In genomic region chr10:102121739-102122372, GRCh38 we compare ENCODE assay signal across 8 cellular contexts. TPM values are rescaled to one million over a fixed set of nuclear protein-coding genes. Genes with fewer than 3 reads are reported as not detected.
A peak's percentile ranks its signal among the peaks of the same experiment; 100 is the strongest.
DNase-seq lines count a peak whose midpoint lies in the region; ATAC-seq, FAIRE-seq and TF ChIP-seq lines count a peak whose summit lies in the region.

No MANE protein-coding gene starts in this region.

- in situ Hi-C loops in IMR-90 (cut with MboI; ENCODE audit: low sequenced_read_pairs) = no loop called here

- FAIRE-seq in A549 (lab: Jason Lieb, UNC) = no peak

- no TSS peak for BruUV-seq in IMR-90 (replicated peaks; lab: Mats Ljungman, UMichigan)

- DNase-seq in A549 (ENCODE audit: low read depth in 1 of 2, low spot score in 1 of 2) = no peak
- peak; percentile 69 for DNase-seq in IMR-90
- DNase-seq in mucosa of gallbladder (ENCODE audit: low spot score) = peak; percentile 30
- DNase-seq in AML-193 (lab: John Stamatoyannopoulos, UW) = no peak
- DNase-seq in GM03348 (ENCODE audit: low spot score) = no peak
- DNase-seq in D341Med (ENCODE audit: low spot score) = no peak

- H2AFZ ChIP-seq in IMR-90 (replicated peaks; ENCODE audit: low read length, poor library complexity) = peak overlapping the region; percentile 94

- H3K27me3 ChIP-seq in IMR-90 (ENCODE audit: control insufficient read depth, insufficient read depth, low read length) = no peaks in the 10 kb centered on the region

- TF ChIP-seq POLR2A in A549 (IDR thresholded peaks at IDR 0.05; ENCODE audit: low read length) (no peak), IMR-90 (IDR thresholded peaks at IDR 0.05; ENCODE audit: low read depth, low read length) (no peak)

- CTCF ChIA-PET in A549 (lab: Yijun Ruan, JAX) (interaction anchor here (0.6 to 3.9 kb wide), 7 partner anchors 10 to 462 kb away, joined by 3 to 45 read pairs (median 4); partner anchors contain the start of gene PPRC1), IMR-90 (lab: Yijun Ruan, JAX) (interaction anchor here (2.0 kb wide), 1 partner anchor 10 kb away, joined by 10 read pairs; the partner anchor contains the start of gene PPRC1)

- H2BK15ac ChIP-seq in IMR-90 (ENCODE audit: low read depth, low read length) = peak overlapping the region; percentile 88; the same call in 2 of the 3 replicates

- H3K4ac ChIP-seq in IMR-90 (ENCODE audit: low read depth, low read length) = peak overlapping the region; percentile 93

- peak overlapping the region; percentile 62 for H3K56ac ChIP-seq in IMR-90 (ENCODE audit: extremely low read depth, insufficient read depth, low read length)

- H4K91ac ChIP-seq in IMR-90 (ENCODE audit: insufficient read depth, low read depth, low read length) = peak overlapping the region; percentile 94

- no peak for TF ChIP-seq EP300 in A549 (IDR thresholded peaks at IDR 0.05)

- peak overlapping the region; percentile 65 for H3K9ac ChIP-seq in IMR-90 (ENCODE audit: low read depth, low read length)

- no peak overlapping the region for H3K27ac ChIP-seq in A549
- H3K27ac ChIP-seq in IMR-90 (ENCODE audit: insufficient read depth, low read length) = peak overlapping the region; percentile 91
- H3K27ac ChIP-seq in cingulate gyrus (ENCODE audit: low read depth, low read length) = peak overlapping the region; percentile 98

- intact Hi-C loops in IMR-90 (cut with micrococcal nuclease) = loop anchor here (2.0 kb wide), 1 partner anchor 31 kb away; the partner anchor contains the start of gene NOLC1

- H3K23ac ChIP-seq in IMR-90 (ENCODE audit: low read depth, low read length) = peak overlapping the region; percentile 86

- POLR2A ChIA-PET in A549 (lab: Yijun Ruan, JAX) = no interaction called here
- POLR2A ChIA-PET in IMR-90 (lab: Charles Lee; ENCODE audit: unreplicated experiment) = interaction anchor here (0.6 kb wide), 1 partner anchor 448 kb away, joined by 4 read pairs; no protein-coding TSS in a partner anchor

- H3K4me1 ChIP-seq in A549 (peaks cover 38% of the 10 kb centered on the region), IMR-90 (ENCODE audit: control insufficient read depth, insufficient read depth, low read length) (peaks cover 24% of the 10 kb centered on the region)

- peak overlapping the region; percentile 94 for H2BK120ac ChIP-seq in IMR-90 (ENCODE audit: low read depth, low read length)

- H3K79me1 ChIP-seq in IMR-90 (ENCODE audit: low read depth in 1 of 2, low read length in 2 of 2) = peaks cover 7 to 49% of the 10 kb centered on the region in 2 experiments; a peak in 2 of 4 replicates

- TF ChIP-seq RAD21 in A549 (conservative IDR thresholded peaks at IDR 0.05 in 1 of 2, IDR thresholded peaks at IDR 0.05 in 1 of 2) (no peak), IMR-90 (IDR thresholded peaks at IDR 0.05; ENCODE audit: low read length) (no peak)

- H3K18ac ChIP-seq in IMR-90 (ENCODE audit: low read depth, low read length) = peak overlapping the region; percentile 90

- peak overlapping the region; percentile 85 for H3K14ac ChIP-seq in IMR-90 (replicated peaks; ENCODE audit: low read depth, low read length)

- H2AK5ac ChIP-seq in IMR-90 (ENCODE audit: low read depth, low read length) = peak overlapping the region; percentile 90

- peak overlapping the region; percentile 91 for H2BK20ac ChIP-seq in IMR-90 (ENCODE audit: low read depth, low read length)

- H4K20me1 ChIP-seq in IMR-90 (ENCODE audit: insufficient read depth, low read length) = peaks cover 14% of the 10 kb centered on the region

- peak overlapping the region; percentile 87 for H2BK5ac ChIP-seq in IMR-90 (ENCODE audit: low read depth, low read length, poor library complexity, severe bottlenecking)

- H4K5ac ChIP-seq in IMR-90 (ENCODE audit: low read depth, low read length) = peak overlapping the region; percentile 94

- H3K9me1 ChIP-seq in IMR-90 (ENCODE audit: insufficient read depth, low read length) = peaks cover 20% of the 10 kb centered on the region

- H3K4me3 ChIP-seq in A549 (no peak overlapping the region), IMR-90 (ENCODE audit: insufficient read depth, low read depth, low read length) (peak overlapping the region; percentile 89)

- no peaks in the 10 kb centered on the region for H3K36me3 ChIP-seq in IMR-90 (ENCODE audit: control insufficient read depth, insufficient read depth, low read length)

- ATAC-seq in A549 (no peak), IMR-90 (ENCODE audit: low read depth) (peak; percentile 3), GM21786 (IDR thresholded peaks at IDR 0.05; ENCODE audit: unreplicated experiment) (no peak)

- H2AK9ac ChIP-seq in IMR-90 (replicated peaks; ENCODE audit: low read depth, low read length, poor library complexity) = peak overlapping the region; percentile 97

- dilution Hi-C loops in IMR-90 (cut with HindIII; ENCODE audit: low sequenced_read_pairs, unreplicated experiment) = no loop called here

- H3K4me2 ChIP-seq in A549 (peak overlapping the region; percentile 97; the same call in 2 of the 3 replicates), IMR-90 (ENCODE audit: low read depth, low read length) (peak overlapping the region; percentile 78)

- H3K9me3 ChIP-seq in A549 (no peaks in the 10 kb centered on the region), IMR-90 (ENCODE audit: control insufficient read depth, insufficient read depth, low read length) (no peaks in the 10 kb centered on the region)

- 83% methylated on average over 6 of the region's 6 CpGs for WGBS in A549 (ENCODE audit: missing lambda C conversion rate)
- WGBS in IMR-90 (ENCODE audit: extremely low coverage in 2 of 2, insufficient read length in 1 of 2), 2 experiments = no CpG with 5 or more reads among the region's 6 CpGs

- no peak for TF ChIP-seq CTCF in A549 (IDR thresholded peaks at IDR 0.05)
- TF ChIP-seq CTCF in IMR-90 (conservative IDR thresholded peaks at IDR 0.05; ENCODE audit: low read depth, low read length) = peak; percentile 41

- peak overlapping the region; percentile 53 to 91 for H4K8ac ChIP-seq in IMR-90 (ENCODE audit: low read depth in 2 of 2, low read length in 2 of 2)

TF ChIP-seq in A549, 52 proteins besides CTCF, POLR2A, EP300 and RAD21 (continues in another document):
- TF ChIP-seq MAFK (IDR thresholded peaks at IDR 0.05; ENCODE audit: partially characterized antibody) (peak; percentile 35), KDM5A (IDR thresholded peaks at IDR 0.05) (no peak), GATA3 (IDR thresholded peaks at IDR 0.05; ENCODE audit: borderline replicate concordance) (no peak), TP53 (CRISPR knock-in tag; IDR thresholded peaks at IDR 0.05) (no peak)

TF ChIP-seq in IMR-90, 13 proteins besides CTCF, POLR2A, EP300 and RAD21 (continues in another document):
- TF ChIP-seq RCOR1 (IDR thresholded peaks at IDR 0.05; ENCODE audit: insufficient replicate concordance, low read length) (no peak), FOS (IDR thresholded peaks at IDR 0.05; ENCODE audit: low read depth, low read length) (no peak), RFX5 (IDR thresholded peaks at IDR 0.05; ENCODE audit: low read depth, low read length) (no peak)

RNA-seq across cellular contexts. Expression of gene LDB1, which starts 1.7 kb away (rescaled TPM):
- polyA plus RNA-seq in A549 (2011; rRNA removed) (47.0 and 47.5 TPM in 2 replicates), A549 (2017; fragmentation: RNase III; extraction: RNeasy Plus Mini Kit Qiagen cat#74134 plus additional on column Dnase treatment) (33.3 to 37.3 TPM (median 37.2 TPM) in 3 replicates), IMR-90 (2012; rRNA removed) (92.4 and 100 TPM in 2 replicates)
- polyA plus RNA-seq in A549 (2012; cell fraction: cytosol; rRNA removed) = 47.6 and 55.4 TPM in 2 replicates
- 145 and 151 TPM in 2 replicates for polyA plus RNA-seq in A549 (2012; cell fraction: nucleus; rRNA removed)
- 63.4 and 69.4 TPM in 2 replicates for polyA minus RNA-seq in A549 (2011; rRNA and poly(A)+ RNA removed)
- total RNA-seq in IMR-90 (2012; rRNA removed) (45.3 and 47.9 TPM in 2 replicates), mucosa of gallbladder (77.8 TPM)
- polyA plus RNA-seq in IMR-90 (2012; cell fraction: cytosol; rRNA removed) = 40.2 and 67.9 TPM in 2 replicates
- polyA plus RNA-seq in IMR-90 (2012; cell fraction: nucleus; rRNA removed; ENCODE audit: low replicate concordance) = 464 and 468 TPM in 2 replicates

RNA-seq across cellular contexts. Expression of gene PPRC1, which starts 11.0 kb away (rescaled TPM):
- polyA plus RNA-seq in A549 (2011; rRNA removed) (27.0 and 34.1 TPM in 2 replicates), A549 (2017; fragmentation: RNase III; extraction: RNeasy Plus Mini Kit Qiagen cat#74134 plus additional on column Dnase treatment) (43.9 to 49.1 TPM (median 44.1 TPM) in 3 replicates), IMR-90 (2012; rRNA removed) (38.7 and 40.7 TPM in 2 replicates)
- polyA plus RNA-seq in A549 (2012; cell fraction: cytosol; rRNA removed) = 42.6 and 53.3 TPM in 2 replicates
- 149 and 152 TPM in 2 replicates for polyA plus RNA-seq in A549 (2012; cell fraction: nucleus; rRNA removed)
- polyA minus RNA-seq in A549 (2011; rRNA and poly(A)+ RNA removed) = 59.6 and 71.3 TPM in 2 replicates
- total RNA-seq in IMR-90 (2012; rRNA removed) (11.4 and 11.8 TPM in 2 replicates), mucosa of gallbladder (20.8 TPM)
- 20.9 and 23.5 TPM in 2 replicates for polyA plus RNA-seq in IMR-90 (2012; cell fraction: cytosol; rRNA removed)
- polyA plus RNA-seq in IMR-90 (2012; cell fraction: nucleus; rRNA removed; ENCODE audit: low replicate concordance) = 117 and 123 TPM in 2 replicates

RNA-seq across cellular contexts. Expression of gene NOLC1, which starts 30.3 kb away (rescaled TPM):
- polyA plus RNA-seq in A549 (2011; rRNA removed) (128 and 188 TPM in 2 replicates), A549 (2017; fragmentation: RNase III; extraction: RNeasy Plus Mini Kit Qiagen cat#74134 plus additional on column Dnase treatment) (123 to 155 TPM (median 129 TPM) in 3 replicates), IMR-90 (2012; rRNA removed) (53.5 and 55.3 TPM in 2 replicates)
- 98.0 and 113 TPM in 2 replicates for polyA plus RNA-seq in A549 (2012; cell fraction: cytosol; rRNA removed)
- polyA plus RNA-seq in A549 (2012; cell fraction: nucleus; rRNA removed) = 76.9 and 103 TPM in 2 replicates
- polyA minus RNA-seq in A549 (2011; rRNA and poly(A)+ RNA removed) = 65.4 and 65.9 TPM in 2 replicates
- total RNA-seq in IMR-90 (2012; rRNA removed) (43.2 and 60.5 TPM in 2 replicates), mucosa of gallbladder (37.8 TPM)
- polyA plus RNA-seq in IMR-90 (2012; cell fraction: cytosol; rRNA removed) = 17.2 and 29.5 TPM in 2 replicates
- polyA plus RNA-seq in IMR-90 (2012; cell fraction: nucleus; rRNA removed; ENCODE audit: low replicate concordance) = 25.5 and 102 TPM in 2 replicates

RNA-seq across cellular contexts. Expression of gene HPS6, which starts 56.7 kb away (rescaled TPM):
- polyA plus RNA-seq in A549 (2011; rRNA removed) = 5.6 and 7.6 TPM in 2 replicates
- 6.6 and 10.0 TPM in 2 replicates for polyA plus RNA-seq in A549 (2012; cell fraction: cytosol; rRNA removed)
- 11.4 and 12.5 TPM in 2 replicates for polyA plus RNA-seq in A549 (2012; cell fraction: nucleus; rRNA removed)
- polyA plus RNA-seq in A549 (2017; fragmentation: RNase III; extraction: RNeasy Plus Mini Kit Qiagen cat#74134 plus additional on column Dnase treatment) = 13.0 to 16.7 TPM (median 15.3 TPM) in 3 replicates
- polyA minus RNA-seq in A549 (2011; rRNA and poly(A)+ RNA removed) = 12.1 and 15.2 TPM in 2 replicates
- total RNA-seq in IMR-90 (2012; rRNA removed) = 21.9 and 23.1 TPM in 2 replicates
- polyA plus RNA-seq in IMR-90 (2012; rRNA removed) = 10.5 and 11.3 TPM in 2 replicates
- polyA plus RNA-seq in IMR-90 (2012; cell fraction: cytosol; rRNA removed) = 8.6 and 13.8 TPM in 2 replicates
- 2.5 and 6.5 TPM in 2 replicates for polyA plus RNA-seq in IMR-90 (2012; cell fraction: nucleus; rRNA removed; ENCODE audit: low replicate concordance)
- 22.8 TPM for total RNA-seq in mucosa of gallbladder

Comparison
In these comparisons a context has a peak if more than half of its experiments do, and no peak if none do; other contexts are left out.
1. DNase-seq: peak in IMR-90 (single experiment) and mucosa of gallbladder (single experiment); none in A549 (0 of 2), AML-193 (0 of 2), GM03348 (single experiment) and D341Med (single experiment).
2. H3K27ac ChIP-seq: peak in IMR-90 (single experiment) and cingulate gyrus (single experiment); none in A549 (0 of 2).